In the genomic region with DNA sequence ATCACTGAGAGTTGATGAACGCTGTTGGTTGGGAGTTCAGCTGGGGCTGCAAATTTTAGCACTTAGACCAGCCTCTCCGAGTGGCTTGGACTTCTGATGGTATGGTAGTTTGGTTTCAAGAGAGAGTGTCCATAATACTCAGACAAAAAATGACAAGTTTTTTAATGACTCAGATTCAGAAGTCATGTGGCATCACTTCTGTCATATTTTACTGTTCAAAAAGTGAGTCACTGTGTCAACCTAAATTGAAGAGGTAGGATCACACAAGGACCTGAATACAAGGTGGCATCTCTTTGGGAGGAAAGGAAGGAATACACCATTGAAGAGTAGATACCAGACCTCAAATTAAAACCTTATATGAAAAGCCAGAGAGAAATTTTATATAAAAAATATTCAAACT, we compare ENCODE assay signal across 6 cellular contexts.
"Had no signal": no experiment of that assay in that cellular context is flagged by ENCODE, and none has a peak within 500 bp of the region (broad histone marks: within the 10 kb centered on the region; RNA-seq: fewer than 3 reads in every experiment).

No MANE protein-coding gene starts in this region.

- ATAC-seq: GM23338, HepG2 had no signal

- DNase-seq: H9, HCEC 1CT, KBM-7 had no signal

- H3K4me3 ChIP-seq: GM23338 had no signal

- H3K27ac ChIP-seq: HL-60 had no signal
